ENCODE assay signal across 12 cellular contexts in genomic region chr4:71608674-71609062, GRCh38.
"Had no signal": no experiment of that assay in that cellular context is flagged by ENCODE, and none has a peak within 500 bp of the region (broad histone marks: within the 10 kb centered on the region; RNA-seq: fewer than 3 reads in every experiment).

No MANE protein-coding gene starts in this region.

- H3K27ac Mint-ChIP-seq: activated CD4-positive, alpha-beta memory T cell treated with anti-CD3 and anti-CD28 coated beads, Interleukin-2, amount 10 ng/mL, durations not matched to agents 7 days and 5 days; activated CD4-positive, alpha-beta T cell treated with anti-CD3 and anti-CD28 coated beads for 36 hours; activated naive CD8-positive, alpha-beta T cell treated with anti-CD3 and anti-CD28 coated beads, Interleukin-2, amount 10 ng/mL, durations not matched to agents 7 days and 5 days; activated T-cell treated with anti-CD3 and anti-CD28 coated beads, Interleukin-2, amount 50 U/mL, for 72 hours; memory B cell; nephron had no signal

- H3K36me3 Mint-ChIP-seq: activated naive CD8-positive, alpha-beta T cell treated with anti-CD3 and anti-CD28 coated beads, Interleukin-2, amount 10 ng/mL, durations not matched to agents 7 days and 5 days; memory B cell had no signal

- H3K36me3 ChIP-seq: WERI-Rb-1 had no signal

- H3K4me1 Mint-ChIP-seq: activated CD4-positive, alpha-beta memory T cell treated with anti-CD3 and anti-CD28 coated beads, Interleukin-2, amount 10 ng/mL, durations not matched to agents 7 days and 5 days; activated CD4-positive, alpha-beta T cell treated with anti-CD3 and anti-CD28 coated beads for 36 hours; activated naive CD8-positive, alpha-beta T cell treated with anti-CD3 and anti-CD28 coated beads, Interleukin-2, amount 10 ng/mL, durations not matched to agents 7 days and 5 days had no signal

- H3K9me3 Mint-ChIP-seq: activated naive CD8-positive, alpha-beta T cell treated with anti-CD3 and anti-CD28 coated beads, Interleukin-2, amount 10 ng/mL, durations not matched to agents 7 days and 5 days had no signal

- H3K4me3 Mint-ChIP-seq: activated CD4-positive, alpha-beta memory T cell treated with anti-CD3 and anti-CD28 coated beads, Interleukin-2, amount 10 ng/mL, durations not matched to agents 7 days and 5 days; activated CD4-positive, alpha-beta T cell treated with anti-CD3 and anti-CD28 coated beads for 36 hours; activated naive CD8-positive, alpha-beta T cell treated with anti-CD3 and anti-CD28 coated beads, Interleukin-2, amount 10 ng/mL, durations not matched to agents 7 days and 5 days; activated T-cell treated with anti-CD3 and anti-CD28 coated beads, Interleukin-2, amount 50 U/mL, for 72 hours; memory B cell; nephron had no signal

- DNase-seq: activated CD4-positive, alpha-beta memory T cell treated with anti-CD3 and anti-CD28 coated beads, Interleukin-2, amount 10 ng/mL, durations not matched to agents 7 days and 5 days; activated CD4-positive, alpha-beta T cell treated with anti-CD3 and anti-CD28 coated beads for 36 hours; activated gamma-delta T cell treated with Interleukin-2 at 50 U/mL for 16 hours; activated naive CD8-positive, alpha-beta T cell treated with anti-CD3 and anti-CD28 coated beads, Interleukin-2, amount 10 ng/mL, durations not matched to agents 7 days and 5 days; activated T-cell treated with anti-CD3 and anti-CD28 coated beads, Interleukin-2, amount 50 U/mL, for 72 hours; anterior cingulate cortex; occipital lobe; WERI-Rb-1 had no signal

- H3K27me3 ChIP-seq: foreskin keratinocyte had no signal

- H3K27ac ChIP-seq: foreskin keratinocyte, WERI-Rb-1 had no signal

- H3K27me3 Mint-ChIP-seq: activated CD4-positive, alpha-beta memory T cell treated with anti-CD3 and anti-CD28 coated beads, Interleukin-2, amount 10 ng/mL, durations not matched to agents 7 days and 5 days; activated naive CD8-positive, alpha-beta T cell treated with anti-CD3 and anti-CD28 coated beads, Interleukin-2, amount 10 ng/mL, durations not matched to agents 7 days and 5 days had no signal

- ATAC-seq: activated CD4-positive, alpha-beta T cell treated with anti-CD3 and anti-CD28 coated beads for 36 hours; activated T-cell treated with anti-CD3 and anti-CD28 coated beads, Interleukin-2, amount 50 U/mL, for 72 hours; sciatic nerve had no signal
